Comparison of ENCODE assay signal across 22 cellular contexts in the genomic region with DNA sequence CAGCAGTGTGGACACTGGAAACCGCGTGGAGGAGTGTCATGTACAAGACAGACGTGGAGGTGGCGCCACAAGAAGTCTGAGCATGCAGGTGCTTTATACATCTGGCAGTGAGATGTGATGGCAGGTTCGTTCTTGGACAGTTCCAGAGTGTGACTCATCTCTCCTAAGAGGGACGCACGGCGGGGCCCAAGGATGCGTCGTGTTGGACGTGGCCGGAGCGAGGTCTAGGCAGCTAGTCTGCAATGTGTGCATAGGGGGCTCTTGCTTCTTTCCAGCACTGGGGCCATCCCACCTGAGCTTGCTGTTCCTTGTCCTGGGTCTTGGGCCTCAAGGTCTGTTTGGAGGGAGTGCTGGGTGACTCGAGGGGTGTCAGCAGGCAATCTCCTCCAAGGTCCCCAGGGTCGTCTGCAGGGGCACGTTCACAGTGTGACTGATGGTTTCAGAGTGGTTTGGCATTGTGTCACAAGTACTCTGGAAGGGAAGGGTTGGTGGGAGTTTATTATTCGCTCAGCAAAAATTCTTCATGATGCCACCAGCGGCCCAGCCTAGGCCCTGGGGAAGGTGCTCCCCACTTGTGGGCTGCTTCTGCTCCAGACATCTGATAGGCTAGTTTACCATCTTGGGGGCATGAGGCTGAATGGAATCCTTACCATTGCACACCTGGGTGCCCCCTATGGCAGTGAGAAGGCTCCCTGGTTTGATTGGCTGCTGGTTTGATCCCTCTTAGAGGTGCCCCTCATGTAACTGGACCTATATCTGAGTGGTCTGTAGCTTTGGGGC. TPM values are rescaled to one million over a fixed set of nuclear protein-coding genes. Genes with fewer than 3 reads are reported as not detected.
"Had no signal": no experiment of that assay in that cellular context is flagged by ENCODE, and none has a peak within 500 bp of the region (broad histone marks: within the 10 kb centered on the region; RNA-seq: fewer than 3 reads in every experiment).

No MANE protein-coding gene starts in this region.

- H3K4me3 ChIP-seq: esophagus muscularis mucosa, hepatocyte, left ventricle myocardium inferior, right lobe of liver, suprapubic skin, upper lobe of right lung had no signal

- H3K27ac Mint-ChIP-seq: activated CD4-positive, alpha-beta memory T cell treated with anti-CD3 and anti-CD28 coated beads for 36 hours; activated naive CD4-positive, alpha-beta T cell treated with anti-CD3 and anti-CD28 coated beads, Interleukin-2, amount 50 U/mL, for 72 hours; nephron; stimulated activated naive CD8-positive, alpha-beta T cell treated with anti-CD3 and anti-CD28 coated beads, Interleukin-15, Interleukin-2, amounts not matched to agents 100 ng/mL and 50 ng/mL, for 24 hours had no signal

- FAIRE-seq: colon, endometrium had no signal

- H3K4me3 Mint-ChIP-seq: activated CD4-positive, alpha-beta memory T cell treated with anti-CD3 and anti-CD28 coated beads for 36 hours; nephron; stimulated activated naive CD8-positive, alpha-beta T cell treated with anti-CD3 and anti-CD28 coated beads, Interleukin-15, Interleukin-2, amounts not matched to agents 100 ng/mL and 50 ng/mL, for 24 hours had no signal

- H3K27me3 ChIP-seq: hepatocyte, right lobe of liver had no signal

- H3K9me3 Mint-ChIP-seq: activated CD4-positive, alpha-beta memory T cell treated with anti-CD3 and anti-CD28 coated beads for 36 hours; activated naive CD4-positive, alpha-beta T cell treated with anti-CD3 and anti-CD28 coated beads, Interleukin-2, amount 50 U/mL, for 72 hours; nephron; stimulated activated naive CD8-positive, alpha-beta T cell treated with anti-CD3 and anti-CD28 coated beads, Interleukin-15, Interleukin-2, amounts not matched to agents 100 ng/mL and 50 ng/mL, for 24 hours had no signal

- H3K36me3 Mint-ChIP-seq: activated CD4-positive, alpha-beta memory T cell treated with anti-CD3 and anti-CD28 coated beads for 36 hours; activated naive CD4-positive, alpha-beta T cell treated with anti-CD3 and anti-CD28 coated beads, Interleukin-2, amount 50 U/mL, for 72 hours had no signal

- H3K36me3 ChIP-seq: esophagus muscularis mucosa, left ventricle myocardium inferior, right lobe of liver, suprapubic skin, upper lobe of right lung had no signal

- H3K9me3 ChIP-seq: esophagus muscularis mucosa, left ventricle myocardium inferior, right lobe of liver, suprapubic skin, upper lobe of right lung had no signal

- DNase-seq: activated CD4-positive, alpha-beta memory T cell treated with anti-CD3 and anti-CD28 coated beads for 36 hours; activated effector memory CD4-positive, alpha-beta T cell treated with anti-CD3 and anti-CD28 coated beads, Interleukin-2, amount 50 U/mL, for 16 hours; activated T-cell treated with anti-CD3 and anti-CD28 coated beads, Interleukin-2, amount 50 U/mL, for 48 hours; left ventricle myocardium inferior; mesendoderm; right lobe of liver; T-helper 1 cell; T1000; upper lobe of right lung had no signal

- H3K27ac ChIP-seq: esophagus muscularis mucosa, hepatocyte, left ventricle myocardium inferior, right lobe of liver, suprapubic skin, upper lobe of right lung had no signal

- H3K79me2 ChIP-seq: hepatocyte had no signal

- H3K4me2 ChIP-seq: hepatocyte had no signal

- H3K4me1 ChIP-seq: esophagus muscularis mucosa, left ventricle myocardium inferior, right lobe of liver, suprapubic skin, upper lobe of right lung had no signal

- H2AFZ ChIP-seq: hepatocyte had no signal

RNA-seq across cellular contexts. Expression of a gene that starts 22.1 kb away (rescaled TPM):
- total RNA-seq: activated CD4-positive, alpha-beta memory T cell treated with anti-CD3 and anti-CD28 coated beads for 36 hours; activated naive CD4-positive, alpha-beta T cell treated with anti-CD3 and anti-CD28 coated beads, Interleukin-2, amount 50 U/mL, for 72 hours; cardiac septum; esophagus muscularis mucosa; glomerular endothelial cell; hepatocyte; kidney epithelial cell; left ventricle myocardium inferior; osteocyte; pulmonary artery endothelial cell; right lobe of liver; upper lobe of right lung had no signal
- polyA plus RNA-seq: hepatocyte had no signal
